Comparison of ENCODE assay signal across 8 cellular contexts in the genomic region with DNA sequence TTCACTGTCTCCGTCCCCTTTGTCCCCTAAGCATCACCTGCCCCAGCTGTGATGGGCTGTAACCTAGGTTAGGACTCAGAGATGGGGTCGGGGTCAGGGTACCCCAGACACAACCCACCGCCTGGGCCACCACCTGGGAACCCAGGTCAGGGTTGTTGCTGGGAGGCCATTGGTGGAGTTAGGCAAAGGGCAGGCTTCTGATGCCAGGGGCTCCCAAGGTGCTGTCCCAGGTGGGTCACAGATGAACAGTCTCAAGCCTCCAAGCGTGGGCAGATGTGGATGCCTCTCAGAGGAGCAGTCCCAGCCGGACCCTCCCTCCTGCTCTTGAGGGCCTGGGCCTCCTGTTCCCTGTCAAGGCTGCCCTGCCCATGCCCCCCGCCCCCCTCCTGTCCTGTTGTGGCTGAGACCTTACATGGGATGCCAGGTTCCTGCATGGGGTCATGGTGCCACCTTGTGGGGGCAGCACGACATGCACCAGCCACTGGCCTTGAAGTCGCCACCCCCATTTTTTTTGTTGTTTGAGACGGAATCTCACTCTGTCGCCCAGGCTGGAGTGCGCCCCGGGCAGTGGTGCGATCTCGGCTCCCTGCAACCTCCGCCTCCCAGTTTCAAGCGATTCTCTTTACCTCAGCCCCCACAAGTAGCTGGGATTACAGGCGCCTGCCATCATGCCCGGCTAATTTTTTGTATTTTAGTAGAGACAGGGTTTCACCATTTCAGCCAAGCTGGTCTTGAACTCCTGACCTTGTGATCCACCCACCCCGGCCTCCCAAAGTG. TPM values are rescaled to one million over a fixed set of nuclear protein-coding genes. Genes with fewer than 3 reads are reported as not detected.
A peak's percentile ranks its signal among the peaks of the same experiment; 100 is the strongest.
DNase-seq lines count a peak whose midpoint lies in the region; ATAC-seq and TF ChIP-seq lines count a peak whose summit lies in the region.

No MANE protein-coding gene starts in this region.

- WGBS in psoas muscle, 3 donors: 73 to 78% (median 75%) methylated on average over 18 to 19 of the region's 19 CpGs

- H3K27ac ChIP-seq in psoas muscle: no peak overlapping the region

- H3K9me3 ChIP-seq in psoas muscle: no peaks in the 10 kb centered on the region

- no peaks in the 10 kb centered on the region for H3K27me3 ChIP-seq in psoas muscle (ENCODE audit: insufficient read depth in 3 of 3, low read length in 2 of 3)

- peak; percentile 72 for DNase-seq in AG08396 (ENCODE audit: low spot score)
- peak; percentile 74 for DNase-seq in RPMI8226
- peak; percentile 46 for DNase-seq in activated gamma-delta T cell treated with anti-CD3 and anti-CD28 coated beads, Interleukin-2, amount 50 U/mL, for 16 hours (ENCODE audit: low read depth)
- peak; percentile 61 for DNase-seq in glomerular visceral epithelial cell (ENCODE audit: extremely low spot score)
- DNase-seq in psoas muscle: peak; percentile 57 to 83
- no peak for DNase-seq in HPDE6-E6E7 (ENCODE audit: extremely low spot score)

- H3K36me3 ChIP-seq in psoas muscle (ENCODE audit: insufficient read depth in 1 of 2, low read depth in 1 of 2): peaks cover 0 to 89% of the 10 kb centered on the region in 2 donors

- no peak overlapping the region for H3K4me3 ChIP-seq in psoas muscle

- peaks cover 4% of the 10 kb centered on the region for H3K4me1 ChIP-seq in psoas muscle

- intact Hi-C loops in psoas muscle (cut with DNase I): no loop called here

- ATAC-seq in GM21529 (IDR thresholded peaks at IDR 0.05; ENCODE audit: unreplicated experiment) (peak; percentile 44), psoas muscle (peak; percentile 70 to 82 (median 72)), GM21515 (IDR thresholded peaks at IDR 0.05; ENCODE audit: unreplicated experiment) (no peak)

- peak; percentile 57 for TF ChIP-seq CTCF in psoas muscle (IDR thresholded peaks at IDR 0.05)

RNA-seq across cellular contexts. Expression of gene GATD1, which starts 12.1 kb away (rescaled TPM):
- 10 to 100 TPM; 13.6 to 32.6 (median 22.2) TPM for total RNA-seq in psoas muscle
- 10 to 100 TPM; 11.0 to 20.9 (median 17.7) TPM for polyA plus RNA-seq in psoas muscle

RNA-seq across cellular contexts. Expression of gene TALDO1, which starts 17.9 kb away (rescaled TPM):
- 100 to 1,000 TPM in 1 of 4 donors, 10 to 100 TPM in 3; 77.7 to 140 (median 81.8) TPM for total RNA-seq in psoas muscle
- 10 to 100 TPM; 58.7 to 77.6 (median 65.9) TPM for polyA plus RNA-seq in psoas muscle

RNA-seq across cellular contexts. Expression of gene CEND1, which starts 24.7 kb away (rescaled TPM):
- under 1 TPM in 1 of 4 donors, not detected in 3; 0.22 TPM for total RNA-seq in psoas muscle
- under 1 TPM; 0.09 to 0.33 (median 0.11) TPM for polyA plus RNA-seq in psoas muscle

RNA-seq across cellular contexts. Expression of gene SLC25A22, which starts 32.9 kb away (rescaled TPM):
- 1 to 10 TPM; 1.5 to 2.9 (median 2.2) TPM for total RNA-seq in psoas muscle
- 1 to 10 TPM in 1 of 3 donors, under 1 TPM in 2; 0.49 to 4.3 (median 0.56) TPM for polyA plus RNA-seq in psoas muscle

RNA-seq across cellular contexts. Expression of gene PIDD1, which starts 39.8 kb away (rescaled TPM):
- total RNA-seq in psoas muscle: 10 to 100 TPM in 3 of 4 donors, 1 to 10 TPM in 1; 8.7 to 13.8 (median 10.4) TPM
- 10 to 100 TPM in 2 of 3 donors, 1 to 10 TPM in 1; 9.4 to 16.2 (median 10.9) TPM for polyA plus RNA-seq in psoas muscle
